16 cellular contexts compared by ENCODE assay signal in genomic region chrX:129472116-129472515, GRCh38. TPM values are rescaled to one million over a fixed set of nuclear protein-coding genes. Genes with fewer than 3 reads are reported as not detected.
DNase-seq lines count a peak whose midpoint lies in the region; ATAC-seq and TF ChIP-seq lines count a peak whose summit lies in the region.
"Had no signal": no experiment of that assay in that cellular context is flagged by ENCODE, and none has a peak within 500 bp of the region (broad histone marks: within the 10 kb centered on the region; RNA-seq: fewer than 3 reads in every experiment).

No MANE protein-coding gene starts in this region.

- H3K36me3 ChIP-seq in mammary epithelial cell (ENCODE audit: insufficient read depth, low read length) (peaks cover 2% of the 10 kb centered on the region), SJCRH30 (no peaks in the 10 kb centered on the region; the same call in 1 of the 2 replicates)
- H3K36me3 ChIP-seq: adrenal gland, pancreas had no signal

- H4K20me1 ChIP-seq in mammary epithelial cell (ENCODE audit: insufficient read depth, low read length) = no peaks in the 10 kb centered on the region

- dilution Hi-C loops in mammary epithelial cell (cut with HindIII; ENCODE audit: low sequenced_read_pairs) = no loop called here

- CTCF ChIA-PET in mammary epithelial cell (lab: Charles Lee; ENCODE audit: low non-redundant PET) = no interaction called here

- in situ Hi-C loops in mammary epithelial cell (cut with MboI; ENCODE audit: low sequenced_read_pairs in 2 of 2) = no loop called here

- BruUV-seq in mammary epithelial cell (replicated peaks; lab: Mats Ljungman, UMichigan) = no TSS peak

- H3K4me2 ChIP-seq in mammary epithelial cell (ENCODE audit: insufficient read depth, low read depth, low read length) = no peak overlapping the region

- no peak overlapping the region for H3K27ac ChIP-seq in mammary epithelial cell (ENCODE audit: insufficient read depth, low read depth, low read length)
- no peak overlapping the region for H3K27ac ChIP-seq in SJCRH30
- H3K27ac ChIP-seq: adrenal gland, pancreas, testis had no signal

- no peak for ATAC-seq in HG03135 (IDR thresholded peaks at IDR 0.05; ENCODE audit: unreplicated experiment)
- ATAC-seq: naive thymus-derived CD4-positive, alpha-beta T cell; pancreas had no signal

- H3K4me1 ChIP-seq in mammary epithelial cell (ENCODE audit: insufficient read depth, low read length) = peaks cover 3% of the 10 kb centered on the region
- H3K4me1 ChIP-seq in SJCRH30 = no peaks in the 10 kb centered on the region
- H3K4me1 ChIP-seq: adrenal gland, pancreas, testis had no signal

- no peaks in the 10 kb centered on the region for H3K9me3 ChIP-seq in mammary epithelial cell (replicated peaks; ENCODE audit: insufficient read depth, low read length)
- no peaks in the 10 kb centered on the region for H3K9me3 ChIP-seq in SJCRH30 (replicated peaks)
- H3K9me3 ChIP-seq: adrenal gland, pancreas, testis had no signal

- H3K4me3 ChIP-seq in mammary epithelial cell (replicated peaks in 1 of 3; ENCODE audit: insufficient read depth in 1 of 3, low read depth in 2 of 3, low read length in 3 of 3) (no peak overlapping the region), SJCRH30 (no peak overlapping the region)
- H3K4me3 ChIP-seq: adrenal gland, pancreas, testis had no signal

- peak; percentile 29 for DNase-seq in DMS153 (lab: John Stamatoyannopoulos, UW)
- DNase-seq in HT1080 (ENCODE audit: low read depth) = peak; percentile 1
- DNase-seq in mammary epithelial cell = peak; percentile 23
- DNase-seq in kidney glomerular epithelial cell (lab: John Stamatoyannopoulos, UW) = peak; percentile 0
- no peak for DNase-seq in T-helper 9 cell
- no peak for DNase-seq in SJCRH30
- no peak for DNase-seq in KG1 (lab: John Stamatoyannopoulos, UW)
- DNase-seq: activated CD4-positive, CD25-positive, alpha-beta regulatory T cell treated with anti-CD3 and anti-CD28 coated beads, Interleukin-2, amount 50 U/mL, for 72 hours; adrenal gland; Karpas-422; naive thymus-derived CD4-positive, alpha-beta T cell; NCI-H1694; pancreas; SIG-M5; testis had no signal

- no peak for TF ChIP-seq CTCF in mammary epithelial cell (conservative IDR thresholded peaks at IDR 0.05 in 1 of 2, IDR thresholded peaks at IDR 0.05 in 1 of 2; ENCODE audit: extremely low read depth in 1 of 2, insufficient read depth in 1 of 2, low read depth in 1 of 2, low read length in 2 of 2)

- H2AFZ ChIP-seq in mammary epithelial cell (ENCODE audit: low read depth, low read length) = no peak overlapping the region

- no peaks in the 10 kb centered on the region for H3K79me2 ChIP-seq in mammary epithelial cell (ENCODE audit: insufficient read depth, low read length)

- intact Hi-C loops in mammary epithelial cell (cut with micrococcal nuclease) = no loop called here

- 70% methylated on average over 1 of the region's 1 CpG for WGBS in mammary epithelial cell (ENCODE audit: low coverage, missing lambda C conversion rate)

- H3K27me3 ChIP-seq in mammary epithelial cell (ENCODE audit: insufficient read depth, low read length) = no peaks in the 10 kb centered on the region
- no peaks in the 10 kb centered on the region for H3K27me3 ChIP-seq in SJCRH30
- H3K27me3 ChIP-seq: adrenal gland, pancreas, testis had no signal

- no peak overlapping the region for H3K9ac ChIP-seq in mammary epithelial cell (ENCODE audit: insufficient read depth, low read length)

RNA-seq across cellular contexts. Expression of gene SMARCA1, which starts 51.2 kb away (rescaled TPM):
- total RNA-seq in HT1080 (2014; rRNA removed; shearing (Covaris generic)) = 23.7 and 28.3 TPM in 2 replicates
- 12.5 and 16.2 TPM in 2 replicates for polyA plus RNA-seq in HT1080 (2015; cell fraction: cytosol; rRNA removed)
- polyA plus RNA-seq in HT1080 (2015; cell fraction: nucleus; rRNA removed) = 36.4 and 39.3 TPM in 2 replicates
- 10 to 100 TPM; 28.8 to 32.4 TPM for total RNA-seq in mammary epithelial cell
- 13.0 TPM for polyA plus RNA-seq in mammary epithelial cell
- 21.6 TPM for polyA minus RNA-seq in mammary epithelial cell
- total RNA-seq in SJCRH30 (2014; rRNA removed; shearing (Covaris generic)) = 76.4 and 82.0 TPM in 2 replicates

Comparison
In these comparisons a context has a peak if more than half of its experiments do, and no peak if none do; other contexts are left out.
1. DNase-seq: peak in DMS153 (single experiment), HT1080 (single experiment), mammary epithelial cell (single experiment) and kidney glomerular epithelial cell (single experiment); none in T-helper 9 cell (single experiment), SJCRH30 (0 of 2) and KG1 (single experiment).